ENCODE assay signal across 16 cellular contexts in the genomic region with DNA sequence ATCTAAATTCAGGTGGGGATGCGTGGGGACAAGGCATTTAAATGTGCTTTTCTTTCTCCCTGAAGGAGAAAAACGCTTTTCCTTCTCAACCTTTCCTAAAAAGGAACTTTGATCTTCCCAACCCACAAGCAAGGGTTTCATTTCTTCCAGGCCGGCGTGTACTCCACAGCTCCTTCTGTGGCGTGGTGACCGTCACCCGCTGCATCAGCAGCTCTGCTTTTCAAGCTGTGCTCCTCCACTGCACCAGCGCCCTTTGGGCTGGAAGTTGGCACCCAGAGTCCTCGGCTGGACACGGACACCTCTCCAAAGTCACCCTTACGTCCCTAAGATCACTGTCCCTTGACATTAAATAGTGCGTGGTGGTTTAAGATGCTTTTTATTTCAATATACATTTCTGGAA. TPM values are rescaled to one million over a fixed set of nuclear protein-coding genes. Genes with fewer than 3 reads are reported as not detected.
DNase-seq lines count a peak whose midpoint lies in the region; ATAC-seq, FAIRE-seq and TF ChIP-seq lines count a peak whose summit lies in the region.
"Had no signal": no experiment of that assay in that cellular context is flagged by ENCODE, and none has a peak within 500 bp of the region (broad histone marks: within the 10 kb centered on the region; RNA-seq: fewer than 3 reads in every experiment).

No MANE protein-coding gene starts in this region.

- dilution Hi-C loops in endothelial cell of umbilical vein (cut with MboI; ENCODE audit: extremely low pct_ligation_motif_present, low sequenced_read_pairs), result no loop called here

- FAIRE-seq in endothelial cell of umbilical vein (lab: Jason Lieb, UNC), result no peak
- FAIRE-seq: A204.1, endometrium had no signal

- H4K20me1 ChIP-seq in endothelial cell of umbilical vein (replicated peaks; ENCODE audit: control insufficient read depth, extremely low read depth, insufficient read depth, low read length), result no peaks in the 10 kb centered on the region

- peak overlapping the region; percentile 62 for H3K4me2 ChIP-seq in endothelial cell of umbilical vein (ENCODE audit: insufficient read depth, low read length)

- H3K4me3 ChIP-seq in heart right ventricle (peak overlapping the region in 1 of 10 donors; percentile 2), endothelial cell of umbilical vein (replicated peaks in 1 of 3; ENCODE audit: insufficient read depth in 1 of 3, low read depth in 1 of 3, low read length in 3 of 3) (no peak overlapping the region), muscle layer of colon (ENCODE audit: low read depth in 1 of 2, low read length in 2 of 2) (no peak overlapping the region), uterus (no peak overlapping the region)
- H3K4me3 ChIP-seq: spleen had no signal

- ATAC-seq in heart right ventricle (peak in 3 of 8 donors; percentile 41 to 44 (median 43)), GM19467 (IDR thresholded peaks at IDR 0.05; ENCODE audit: unreplicated experiment) (no peak), HG02852 (IDR thresholded peaks at IDR 0.05; ENCODE audit: unreplicated experiment) (no peak)
- ATAC-seq: naive thymus-derived CD4-positive, alpha-beta T cell had no signal

- no peaks in the 10 kb centered on the region for H3K36me3 ChIP-seq in heart right ventricle
- no peaks in the 10 kb centered on the region for H3K36me3 ChIP-seq in endothelial cell of umbilical vein (ENCODE audit: control insufficient read depth in 2 of 2, extremely low read depth in 1 of 2, insufficient read depth in 2 of 2, low read length in 2 of 2)
- H3K36me3 ChIP-seq in muscle layer of colon (ENCODE audit: insufficient read depth, low read length), result no peaks in the 10 kb centered on the region
- H3K36me3 ChIP-seq in uterus, result no peaks in the 10 kb centered on the region

- H3K9ac ChIP-seq in endothelial cell of umbilical vein (replicated peaks; ENCODE audit: extremely low read depth, insufficient read depth, low read length), result peak overlapping the region; percentile 46
- no peak overlapping the region for H3K9ac ChIP-seq in muscle layer of colon (ENCODE audit: low read length)

- H3K9me3 ChIP-seq in heart right ventricle (no peaks in the 10 kb centered on the region), endothelial cell of umbilical vein (replicated peaks; ENCODE audit: control insufficient read depth, insufficient read depth, low read length) (no peaks in the 10 kb centered on the region), muscle layer of colon (ENCODE audit: low read length) (no peaks in the 10 kb centered on the region), uterus (no peaks in the 10 kb centered on the region)
- H3K9me3 ChIP-seq: spleen had no signal

- intact Hi-C loops in heart right ventricle (cut with DNase I) (loop anchor here in 5 of 10 donors (2.0 to 10.0 kb wide), 6 partner anchors 52 to 338 kb away; a partner anchor contains a TSS), cardiac septum (cut with DNase I) (loop anchor here (5.0 kb wide), 1 partner anchor 258 kb away; no protein-coding TSS in a partner anchor), endothelial cell of umbilical vein (cut with micrococcal nuclease) (loop anchor here (2.0 to 5.0 kb wide), 4 partner anchors 110 to 433 kb away; a partner anchor contains a TSS), uterus (cut with DNase I; ENCODE audit: low total_unique reads) (no loop called here)

- peaks cover 6% of the 10 kb centered on the region for H3K79me2 ChIP-seq in endothelial cell of umbilical vein (ENCODE audit: control insufficient read depth, insufficient read depth, low read length)

- CTCF ChIA-PET in endothelial cell of umbilical vein (lab: Charles Lee), result interaction anchor here (0.7 to 2.7 kb wide), 14 partner anchors 8 to 413 kb away, joined by 3 to 31 read pairs (median 6); no protein-coding TSS in a partner anchor

- TF ChIP-seq POLR2A in endothelial cell of umbilical vein (IDR thresholded peaks at IDR 0.05; ENCODE audit: low read depth, low read length) (no peak), uterus (IDR thresholded peaks at IDR 0.05) (no peak)

- H3K27ac ChIP-seq in heart right ventricle (peak overlapping the region in 8 of 10 donors; percentile 3 to 79 (median 62)), endothelial cell of umbilical vein (ENCODE audit: insufficient read depth, low read depth, low read length) (peak overlapping the region; percentile 87), muscle layer of colon (ENCODE audit: low read depth, low read length) (peak overlapping the region; percentile 70), uterus (peak overlapping the region; percentile 31 to 66)
- H3K27ac ChIP-seq: spleen had no signal

- POLR2A ChIA-PET in endothelial cell of umbilical vein (lab: Charles Lee), result no interaction called here

- no TSS peak for BruUV-seq in endothelial cell of umbilical vein (replicated peaks; lab: Mats Ljungman, UMichigan)

- H2AFZ ChIP-seq in endothelial cell of umbilical vein (ENCODE audit: low read depth, low read length), result no peak overlapping the region

- peaks cover 18 to 54% (median 33%) of the 10 kb centered on the region in 9 donors for H3K4me1 ChIP-seq in heart right ventricle
- peaks cover 30% of the 10 kb centered on the region for H3K4me1 ChIP-seq in endothelial cell of umbilical vein (ENCODE audit: control insufficient read depth, extremely low read depth, insufficient read depth, low read length)
- H3K4me1 ChIP-seq in muscle layer of colon (ENCODE audit: insufficient read depth, low read length), result peaks cover 49% of the 10 kb centered on the region
- no peaks in the 10 kb centered on the region for H3K4me1 ChIP-seq in uterus

- H3K27me3 ChIP-seq in heart right ventricle, result no peaks in the 10 kb centered on the region
- no peaks in the 10 kb centered on the region for H3K27me3 ChIP-seq in endothelial cell of umbilical vein (ENCODE audit: control insufficient read depth in 2 of 2, insufficient read depth in 2 of 2, low read length in 2 of 2)
- H3K27me3 ChIP-seq in muscle layer of colon (ENCODE audit: control insufficient read depth in 1 of 2, insufficient read depth in 2 of 2, low read length in 2 of 2), result no peaks in the 10 kb centered on the region
- H3K27me3 ChIP-seq in uterus, result no peaks in the 10 kb centered on the region
- H3K27me3 ChIP-seq: spleen had no signal

- DNase-seq in heart right ventricle, result no peak
- no peak for DNase-seq in cardiac septum (ENCODE audit: low spot score)
- DNase-seq in endothelial cell of umbilical vein (ENCODE audit: low read depth, low spot score), result no peak
- no peak for DNase-seq in uterus
- DNase-seq in NCI-H82 treated with DMSO at 0.1 percent for 48 hours (lab: John Stamatoyannopoulos, UW; ENCODE audit: unreplicated experiment), result no peak
- DNase-seq: activated B cell treated with CpG ODN at 0.5 μM for 24 hours; activated T-cell treated with anti-CD3 and anti-CD28 coated beads for 4 hours; naive thymus-derived CD4-positive, alpha-beta T cell; NCI-H1048; NCI-H526; spleen had no signal

- TF ChIP-seq CTCF in heart right ventricle (IDR thresholded peaks at IDR 0.05), result no peak
- TF ChIP-seq CTCF in endothelial cell of umbilical vein (IDR thresholded peaks at IDR 0.05; ENCODE audit: extremely low read depth in 1 of 2, insufficient read depth in 1 of 2, low read depth in 1 of 2, low read length in 2 of 2), result no peak
- TF ChIP-seq CTCF in uterus (IDR thresholded peaks at IDR 0.05), result no peak

- no peaks in the 10 kb centered on the region for H3K9me1 ChIP-seq in endothelial cell of umbilical vein (replicated peaks; ENCODE audit: control insufficient read depth, extremely low read depth, insufficient read depth, low read length)

- WGBS in heart right ventricle, 2 donors, result 74 to 78% methylated on average over 12 of the region's 12 CpGs

TF ChIP-seq in endothelial cell of umbilical vein, 7 proteins besides CTCF, POLR2A, EP300 and RAD21:
- TF ChIP-seq JUN (IDR thresholded peaks at IDR 0.05; ENCODE audit: borderline replicate concordance, insufficient read depth, insufficient read length, low read depth) (no peak), GATA2 (IDR thresholded peaks at IDR 0.05; ENCODE audit: insufficient read depth, insufficient read length, low read depth, low read length) (no peak), EZH2 (IDR thresholded peaks at IDR 0.05; ENCODE audit: borderline replicate concordance, low read depth, low read length, severe bottlenecking) (no peak), MYC (IDR thresholded peaks at IDR 0.05; ENCODE audit: low read depth, low read length) (no peak), FOS (IDR thresholded peaks at IDR 0.05; ENCODE audit: borderline replicate concordance, insufficient read depth, low read length) (no peak), POLR2AphosphoS5 (IDR thresholded peaks at IDR 0.05; ENCODE audit: insufficient read depth, low read depth, low read length) (no peak)
- TF ChIP-seq, protein P1, sequence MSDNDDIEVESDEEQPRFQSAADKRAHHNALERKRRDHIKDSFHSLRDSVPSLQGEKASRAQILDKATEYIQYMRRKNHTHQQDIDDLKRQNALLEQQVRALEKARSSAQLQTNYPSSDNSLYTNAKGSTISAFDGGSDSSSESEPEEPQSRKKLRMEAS (IDR thresholded peaks at IDR 0.05; ENCODE audit: insufficient read depth, insufficient read length), result no peak
TF ChIP-seq in endothelial cell of umbilical vein: peak in this region for 0.

RNA-seq across cellular contexts. Expression of a gene that starts 54.3 kb away (rescaled TPM):
- total RNA-seq in heart right ventricle, result 10 to 100 TPM; 17.8 to 31.9 (median 21.1) TPM
- 10 to 100 TPM; 17.1 to 23.5 TPM for polyA plus RNA-seq in heart right ventricle
- total RNA-seq in cardiac septum, result 17.7 TPM
- 22.8 and 26.5 TPM in 2 replicates for total RNA-seq in endothelial cell of umbilical vein
- polyA plus RNA-seq in endothelial cell of umbilical vein, result 19.5 and 20.1 TPM in 2 replicates
- polyA plus RNA-seq in endothelial cell of umbilical vein (2011; cell fraction: cytosol; rRNA removed), result 11.0 and 15.8 TPM in 2 replicates
- 21.3 and 21.7 TPM in 2 replicates for polyA plus RNA-seq in endothelial cell of umbilical vein (2011; cell fraction: nucleus; rRNA removed)
- 15.3 and 18.1 TPM in 2 replicates for polyA plus RNA-seq in endothelial cell of umbilical vein (2012)
- polyA minus RNA-seq in endothelial cell of umbilical vein, result 9.4 and 18.6 TPM in 2 replicates
- 5.4 TPM for polyA minus RNA-seq in endothelial cell of umbilical vein (2011; cell fraction: cytosol; rRNA and poly(A)+ RNA removed)
- 10.7 and 22.7 TPM in 2 replicates for polyA minus RNA-seq in endothelial cell of umbilical vein (2011; cell fraction: nucleus; rRNA and poly(A)+ RNA removed)
- 10 to 100 TPM in 1 of 4 donors, 1 to 10 TPM in 3; 2.0 to 21.9 (median 5.3) TPM for total RNA-seq in uterus

RNA-seq across cellular contexts. Expression of a gene that starts 56.8 kb away (rescaled TPM):
- total RNA-seq in heart right ventricle (10 to 100 TPM; 19.8 to 26.7 (median 23.2) TPM), cardiac septum (22.8 TPM), endothelial cell of umbilical vein (44.5 and 45.9 TPM in 2 replicates), uterus (10 to 100 TPM in 3 of 4 donors, 1 to 10 TPM in 1; 5.1 to 41.6 (median 25.7) TPM)
- polyA plus RNA-seq in heart right ventricle (10 to 100 TPM in 1 of 2 donors, 1 to 10 TPM in 1; 9.1 to 14.5 TPM), endothelial cell of umbilical vein (21.0 and 30.0 TPM in 2 replicates)
- 30.1 and 35.7 TPM in 2 replicates for polyA plus RNA-seq in endothelial cell of umbilical vein (2011; cell fraction: cytosol; rRNA removed)
- 16.9 and 17.5 TPM in 2 replicates for polyA plus RNA-seq in endothelial cell of umbilical vein (2011; cell fraction: nucleus; rRNA removed)
- polyA plus RNA-seq in endothelial cell of umbilical vein (2012), result 35.6 and 39.8 TPM in 2 replicates
- polyA minus RNA-seq in endothelial cell of umbilical vein, result 50.9 and 54.5 TPM in 2 replicates
- polyA minus RNA-seq in endothelial cell of umbilical vein (2011; cell fraction: cytosol; rRNA and poly(A)+ RNA removed), result 19.4 TPM
- 8.4 and 10.9 TPM in 2 replicates for polyA minus RNA-seq in endothelial cell of umbilical vein (2011; cell fraction: nucleus; rRNA and poly(A)+ RNA removed)
